Comparison of ENCODE assay signal across 22 cellular contexts in the genomic region with DNA sequence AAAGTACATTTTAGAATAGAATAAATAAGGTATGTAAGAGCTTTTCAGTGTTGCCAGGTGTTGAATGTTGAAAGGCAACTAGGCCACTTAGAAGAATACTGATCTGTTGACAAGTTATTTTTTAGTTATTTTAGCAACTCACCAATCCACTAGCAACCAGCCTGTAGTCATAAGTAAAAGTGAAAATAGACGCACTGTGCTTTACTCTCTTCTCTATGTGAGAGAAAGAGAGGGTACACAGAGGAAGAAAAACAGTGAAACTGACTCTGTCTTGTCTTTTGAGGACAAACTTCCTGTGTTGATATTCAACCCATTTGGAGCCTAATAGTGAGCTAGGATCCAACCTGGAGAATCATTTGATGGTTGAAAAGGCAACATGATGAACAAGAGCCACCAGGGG.
DNase-seq lines count a peak whose midpoint lies in the region; ATAC-seq and TF ChIP-seq lines count a peak whose summit lies in the region.
"Had no signal": no experiment of that assay in that cellular context is flagged by ENCODE, and none has a peak within 500 bp of the region (broad histone marks: within the 10 kb centered on the region; RNA-seq: fewer than 3 reads in every experiment).

No MANE protein-coding gene starts in this region.

- H3K9me3 ChIP-seq in endocrine pancreas (ENCODE audit: control insufficient read depth, low read length) = no peaks in the 10 kb centered on the region
- H3K9me3 ChIP-seq: Peyer's patch had no signal

- TF ChIP-seq CTCF in activated CD8-positive, alpha-beta T cell treated with anti-CD3 and anti-CD28 coated beads for 36 hours (IDR thresholded peaks at IDR 0.05) = no peak

- POLR2A ChIA-PET in activated CD8-positive, alpha-beta T cell treated with anti-CD3 and anti-CD28 coated beads for 36 hours (lab: Charles Lee) = no interaction called here

- CTCF ChIA-PET in activated CD8-positive, alpha-beta T cell treated with anti-CD3 and anti-CD28 coated beads for 36 hours (lab: Charles Lee) = interaction anchor here (0.7 kb wide), 1 partner anchor 609 kb away, joined by 3 read pairs; no protein-coding TSS in a partner anchor

- no peaks in the 10 kb centered on the region for H3K4me1 Mint-ChIP-seq in activated CD8-positive, alpha-beta T cell treated with anti-CD3 and anti-CD28 coated beads for 36 hours (ENCODE audit: low read depth)
- H3K4me1 Mint-ChIP-seq: CD8-positive, alpha-beta memory T cell had no signal

- DNase-seq in activated CD8-positive, alpha-beta T cell treated with anti-CD3 and anti-CD28 coated beads for 36 hours = no peak
- DNase-seq in ACHN = no peak
- DNase-seq: Calu3; CD8-positive, alpha-beta memory T cell; DMS153; GDM1; IMR-90; NCI-H1105; NCI-H146; NCI-H2029; NCI-H226; NCI-H524; NCI-H82; Peyer's patch had no signal

- H3K36me3 Mint-ChIP-seq in activated CD8-positive, alpha-beta T cell treated with anti-CD3 and anti-CD28 coated beads for 36 hours (ENCODE audit: low read depth) = no peaks in the 10 kb centered on the region
- H3K36me3 Mint-ChIP-seq: CD8-positive, alpha-beta memory T cell had no signal

- H3K9me3 Mint-ChIP-seq in activated CD8-positive, alpha-beta T cell treated with anti-CD3 and anti-CD28 coated beads for 36 hours = no peaks in the 10 kb centered on the region
- H3K9me3 Mint-ChIP-seq: T-helper 2 cell treated with Interferon-gamma antibody and Interleukin-4, amounts not matched to agents 5 μg/mL and 100 μg/mL, for 36 hours had no signal

- H3K27me3 ChIP-seq in endocrine pancreas (ENCODE audit: control insufficient read depth, insufficient read depth, low read length) = no peaks in the 10 kb centered on the region
- H3K27me3 ChIP-seq: Peyer's patch had no signal

- H3K4me1 ChIP-seq in endocrine pancreas (ENCODE audit: control insufficient read depth, insufficient read depth, low read length) = peaks cover 5% of the 10 kb centered on the region
- H3K4me1 ChIP-seq: Peyer's patch had no signal

- no peaks in the 10 kb centered on the region for H3K27me3 Mint-ChIP-seq in activated CD8-positive, alpha-beta T cell treated with anti-CD3 and anti-CD28 coated beads for 36 hours

- no peak overlapping the region for H3K4me3 Mint-ChIP-seq in activated CD8-positive, alpha-beta T cell treated with anti-CD3 and anti-CD28 coated beads for 36 hours
- H3K4me3 Mint-ChIP-seq: CD8-positive, alpha-beta memory T cell; T-helper 2 cell treated with Interferon-gamma antibody and Interleukin-4, amounts not matched to agents 5 μg/mL and 100 μg/mL, for 36 hours had no signal

- H3K4me3 ChIP-seq in endocrine pancreas (ENCODE audit: control insufficient read depth, insufficient read depth, low read length) = peak overlapping the region; percentile 6
- H3K4me3 ChIP-seq: Peyer's patch had no signal

- peak; percentile 51 for ATAC-seq in GM18498 (IDR thresholded peaks at IDR 0.05; ENCODE audit: unreplicated experiment)
- ATAC-seq in GM21447 (IDR thresholded peaks at IDR 0.05; ENCODE audit: unreplicated experiment) = peak; percentile 68
- peak; percentile 74 for ATAC-seq in HG03097 (IDR thresholded peaks at IDR 0.05; ENCODE audit: low FRiP score, unreplicated experiment)
- ATAC-seq in activated CD8-positive, alpha-beta T cell treated with anti-CD3 and anti-CD28 coated beads for 36 hours = no peak
- ATAC-seq in GM19455 (IDR thresholded peaks at IDR 0.05; ENCODE audit: unreplicated experiment) = no peak
- ATAC-seq: SK-N-SH treated with all-trans-retinoic acid at 6 μM for 48 hours had no signal

- intact Hi-C loops in activated CD8-positive, alpha-beta T cell treated with anti-CD3 and anti-CD28 coated beads for 36 hours (cut with micrococcal nuclease) = no loop called here

- no peaks in the 10 kb centered on the region for H3K36me3 ChIP-seq in endocrine pancreas (ENCODE audit: control insufficient read depth, insufficient read depth, low read length)
- H3K36me3 ChIP-seq: Peyer's patch had no signal

- H3K9ac ChIP-seq in endocrine pancreas (ENCODE audit: control insufficient read depth, insufficient read depth, low read length) = no peak overlapping the region
- H3K9ac ChIP-seq: KMS-11 had no signal

- in situ Hi-C loops in ACHN (cut with HindIII; ENCODE audit: low pct_ligation_motif_present, low pct_unique_long_range_greater_than_20kb, low sequenced_read_pairs) = no loop called here

- no peak overlapping the region for H3K27ac Mint-ChIP-seq in activated CD8-positive, alpha-beta T cell treated with anti-CD3 and anti-CD28 coated beads for 36 hours
- H3K27ac Mint-ChIP-seq: CD8-positive, alpha-beta memory T cell; T-helper 2 cell treated with Interferon-gamma antibody and Interleukin-4, amounts not matched to agents 5 μg/mL and 100 μg/mL, for 36 hours had no signal

Comparison
In these comparisons a context has a peak if more than half of its experiments do, and no peak if none do; other contexts are left out.
1. ATAC-seq: peak in GM18498 (single experiment), GM21447 (single experiment) and HG03097 (single experiment); none in activated CD8-positive, alpha-beta T cell treated with anti-CD3 and anti-CD28 coated beads for 36 hours (single experiment) and GM19455 (single experiment).